9 cellular contexts compared by ENCODE assay signal in genomic region chr6:162934844-162935243, GRCh38.
"Had no signal": no experiment of that assay in that cellular context is flagged by ENCODE, and none has a peak within 500 bp of the region (broad histone marks: within the 10 kb centered on the region; RNA-seq: fewer than 3 reads in every experiment).

No MANE protein-coding gene starts in this region.

- H2AFZ ChIP-seq: GM23338 had no signal

- H3K9ac ChIP-seq: KMS-11 had no signal

- DNase-seq: H9, IMR-90, KBM-7 had no signal

- H3K27ac ChIP-seq: KMS-11 had no signal

- H3K27ac Mint-ChIP-seq: GM23338, H9 had no signal

- H3K4me3 ChIP-seq: GM23338 had no signal

- H3K4me1 Mint-ChIP-seq: GM23338, H9 had no signal

- FAIRE-seq: H1, H54, HTR-8/SVneo had no signal

- H3K4me3 Mint-ChIP-seq: GM23338, H9 had no signal

- ATAC-seq: GM23338, HCT116 had no signal

- H3K4me2 ChIP-seq: GM23338, KMS-11 had no signal
